Comparison of ENCODE assay signal across 1 cellular context in the genomic region with DNA sequence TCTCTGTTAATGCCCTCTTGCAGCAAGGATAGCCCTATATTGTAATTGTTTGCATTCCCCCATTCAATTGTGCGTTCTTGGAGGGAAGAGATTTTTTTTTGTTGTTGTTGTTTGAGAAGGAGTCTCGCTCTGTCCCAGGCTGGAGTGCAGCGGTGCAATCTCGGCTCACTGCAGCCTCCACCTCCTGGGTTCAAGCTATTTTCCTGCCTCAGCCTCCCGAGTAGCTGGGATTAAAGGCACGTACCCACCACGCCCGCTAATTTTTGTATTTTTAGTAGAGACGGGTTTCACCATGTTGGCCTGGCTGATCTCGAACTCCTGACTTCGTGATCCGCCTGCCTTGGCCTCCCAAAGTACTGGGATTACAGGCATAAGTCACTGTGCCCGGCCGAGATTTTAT.
TF ChIP-seq lines count a peak whose summit lies in the region.

No MANE protein-coding gene starts in this region.

TF ChIP-seq in HepG2, 621 proteins besides CTCF, POLR2A, EP300 and RAD21:
- TF ChIP-seq ZBTB4 (CRISPR knock-in tag; IDR thresholded peaks at IDR 0.05; ENCODE audit: borderline replicate concordance): 0 out of 2 replicates have a peak, but pooled peaks have one; percentile 42
